Comparison of ENCODE assay signal across 24 cellular contexts in the genomic region with DNA sequence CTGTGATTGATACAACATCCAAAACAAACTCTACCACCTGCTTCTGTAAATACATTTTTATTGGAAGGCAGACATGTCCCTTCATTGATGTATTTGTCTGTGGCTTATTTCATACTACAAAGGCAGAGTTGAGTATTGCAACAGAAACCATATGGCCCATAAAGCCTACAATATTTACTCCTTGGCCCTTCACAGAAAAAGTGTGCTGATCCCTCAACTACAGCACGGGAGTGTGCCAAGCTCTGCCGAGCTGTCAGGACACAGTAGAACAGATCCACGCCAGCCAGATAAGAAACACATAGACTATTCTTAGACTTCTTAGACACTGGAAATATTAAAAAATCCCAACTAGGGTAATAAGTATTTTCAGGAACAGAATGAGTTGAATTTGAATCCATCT. TPM values are rescaled to one million over a fixed set of nuclear protein-coding genes. Genes with fewer than 3 reads are reported as not detected.
DNase-seq lines count a peak whose midpoint lies in the region; ATAC-seq and TF ChIP-seq lines count a peak whose summit lies in the region.
"Had no signal": no experiment of that assay in that cellular context is flagged by ENCODE, and none has a peak within 500 bp of the region (broad histone marks: within the 10 kb centered on the region; RNA-seq: fewer than 3 reads in every experiment).

No MANE protein-coding gene starts in this region.

- no peaks in the 10 kb centered on the region for H3K27me3 ChIP-seq in heart left ventricle
- no peaks in the 10 kb centered on the region for H3K27me3 ChIP-seq in mesenchymal stem cell (ENCODE audit: control insufficient read depth in 1 of 2, insufficient read depth in 1 of 2, low read length in 2 of 2)
- H3K27me3 ChIP-seq: BLaER1, SJCRH30 had no signal

- no peaks in the 10 kb centered on the region for H3K27me3 Mint-ChIP-seq in memory B cell

- TF ChIP-seq CTCF in heart left ventricle (IDR thresholded peaks at IDR 0.05): no peak

- H2BK5ac ChIP-seq in mesenchymal stem cell (ENCODE audit: low read depth, low read length, poor library complexity, severe bottlenecking): no peak overlapping the region

- H2BK12ac ChIP-seq in mesenchymal stem cell (ENCODE audit: low read length in 2 of 2): no peak overlapping the region

- no peak overlapping the region for H3K18ac ChIP-seq in mesenchymal stem cell (ENCODE audit: low read depth in 1 of 2, low read length in 2 of 2)

- H3K27ac Mint-ChIP-seq in memory B cell: peak overlapping the region; percentile 25
- H3K27ac Mint-ChIP-seq: CD8-positive, alpha-beta T cell; GM23338 had no signal

- H3K23ac ChIP-seq in mesenchymal stem cell (ENCODE audit: low read length in 2 of 2): no peak overlapping the region

- H3K14ac ChIP-seq in mesenchymal stem cell (ENCODE audit: low read length in 2 of 2): no peak overlapping the region

- 46 to 52% (median 50%) methylated on average over 3 of the region's 3 CpGs for WGBS in heart left ventricle, 4 donors
- 75% methylated on average over 2 of the region's 3 CpGs for WGBS in mesenchymal stem cell

- no peak for TF ChIP-seq POLR2A in heart left ventricle (IDR thresholded peaks at IDR 0.05)

- no peak overlapping the region for H3K4me2 ChIP-seq in mesenchymal stem cell (ENCODE audit: low read length, poor library complexity, severe bottlenecking)
- H3K4me2 ChIP-seq: A549, BLaER1, GM23338, PC-9 had no signal

- DNase-seq in DMS79 treated with DMSO at 0.1 percent for 48 hours (lab: John Stamatoyannopoulos, UW) (peak; percentile 43), NCI-H446 treated with DMSO at 0.1 percent for 48 hours (lab: John Stamatoyannopoulos, UW) (peak; percentile 51), heart left ventricle (peak in 4 of 5 donors; percentile 35 to 54 (median 46)), memory B cell (ENCODE audit: low spot score in 2 of 2) (no peak), mesenchymal stem cell (no peak)
- DNase-seq in stimulated activated CD4-positive, alpha-beta T cell treated with anti-CD3 and anti-CD28 coated beads, Interleukin-12 subunit alpha, Interleukin-12 subunit beta, amount 100 ng/mL, for 4 hours: no peak
- DNase-seq: CD8-positive, alpha-beta T cell; Kasumi-1; MM.1S; NCI-H1092 treated with DMSO at 0.1 percent for 48 hours; NCI-H146; NCI-H2029 treated with DMSO at 0.1 percent for 48 hours; NCI-H2171; NCI-H774; PC-9; SJCRH30 had no signal

- H3K36me3 ChIP-seq in heart left ventricle (no peaks in the 10 kb centered on the region), mesenchymal stem cell (ENCODE audit: control insufficient read depth in 1 of 2, insufficient read depth in 2 of 2, low read depth in 1 of 2, low read length in 2 of 2) (no peaks in the 10 kb centered on the region)
- H3K36me3 ChIP-seq: BLaER1, SJCRH30 had no signal

- H3K4me1 ChIP-seq in heart left ventricle: peaks cover 0 to 23% (median 5%) of the 10 kb centered on the region in 12 donors
- H3K4me1 ChIP-seq in mesenchymal stem cell (ENCODE audit: control insufficient read depth, insufficient read depth, low read depth, low read length): no peaks in the 10 kb centered on the region
- H3K4me1 ChIP-seq: A549, BLaER1, SJCRH30 had no signal

- no peak overlapping the region for H2AFZ ChIP-seq in mesenchymal stem cell (ENCODE audit: low read depth, low read length)
- H2AFZ ChIP-seq: GM23338, PC-9 had no signal

- peaks cover 7% of the 10 kb centered on the region for H3K4me1 Mint-ChIP-seq in memory B cell
- H3K4me1 Mint-ChIP-seq: GM23338 had no signal

- H3K36me3 Mint-ChIP-seq in memory B cell: peaks cover 4% of the 10 kb centered on the region
- H3K36me3 Mint-ChIP-seq: CD8-positive, alpha-beta T cell had no signal

- no peak overlapping the region for H4K8ac ChIP-seq in mesenchymal stem cell (ENCODE audit: low read length)

- peaks cover 7% of the 10 kb centered on the region for H3K79me1 ChIP-seq in mesenchymal stem cell (replicated peaks; ENCODE audit: low read length, poor library complexity, severe bottlenecking)

- peak overlapping the region in 5 of 12 donors; percentile 3 to 48 (median 30) for H3K27ac ChIP-seq in heart left ventricle
- no peak overlapping the region for H3K27ac ChIP-seq in mesenchymal stem cell (ENCODE audit: low read length, poor library complexity, severe bottlenecking)
- H3K27ac ChIP-seq: A549, BLaER1, PC-9, RWPE1, SJCRH30 had no signal

- H3K4me3 Mint-ChIP-seq in memory B cell: no peak overlapping the region
- H3K4me3 Mint-ChIP-seq: CD8-positive, alpha-beta T cell; GM23338 had no signal

- peaks cover 2% of the 10 kb centered on the region for H3K9me3 Mint-ChIP-seq in memory B cell
- H3K9me3 Mint-ChIP-seq: CD8-positive, alpha-beta T cell; GM23338 had no signal

- H2BK120ac ChIP-seq in mesenchymal stem cell (ENCODE audit: low read depth, low read length): no peak overlapping the region

- H3K4me3 ChIP-seq in heart left ventricle: no peak overlapping the region
- H3K4me3 ChIP-seq in mesenchymal stem cell (ENCODE audit: insufficient read depth in 1 of 2, low read depth in 1 of 2, low read length in 2 of 2): no peak overlapping the region
- H3K4me3 ChIP-seq: A549, BLaER1, GM23338, PC-9, SJCRH30 had no signal

- ATAC-seq in heart left ventricle (peak; percentile 84 to 90 (median 86)), memory B cell (ENCODE audit: low read depth) (no peak), GM18873 (IDR thresholded peaks at IDR 0.05; ENCODE audit: low FRiP score, unreplicated experiment) (no peak), HG03139 (IDR thresholded peaks at IDR 0.05; ENCODE audit: unreplicated experiment) (no peak)
- ATAC-seq: A549; CD8-positive, alpha-beta T cell; GM23338; HCT116 had no signal

- H2BK15ac ChIP-seq in mesenchymal stem cell (ENCODE audit: low read depth, poor library complexity, severe bottlenecking): no peak overlapping the region

- no peak overlapping the region for H3K4ac ChIP-seq in mesenchymal stem cell (ENCODE audit: low read depth in 1 of 2, low read length in 2 of 2)

- H3K9me3 ChIP-seq in heart left ventricle (no peaks in the 10 kb centered on the region), mesenchymal stem cell (ENCODE audit: control insufficient read depth, low read length) (no peaks in the 10 kb centered on the region)
- H3K9me3 ChIP-seq: A549, BLaER1, SJCRH30 had no signal

- intact Hi-C loops in heart left ventricle (cut with DNase I): loop anchor here in 8 of 10 donors (5.0 to 10.0 kb wide), 4 partner anchors 212 to 494 kb away; no protein-coding TSS in a partner anchor

- no peak overlapping the region for H4K91ac ChIP-seq in mesenchymal stem cell (ENCODE audit: low read length)

- no peak overlapping the region for H2AK5ac ChIP-seq in mesenchymal stem cell (ENCODE audit: low read length, severe bottlenecking)

- H3K9ac ChIP-seq in mesenchymal stem cell (ENCODE audit: low read length): no peak overlapping the region
- H3K9ac ChIP-seq: BLaER1 had no signal

RNA-seq across cellular contexts. Expression of a gene that starts 13.2 kb away (rescaled TPM):
- 1 to 10 TPM in 7 of 9 donors, under 1 TPM in 2; 0.75 to 4.1 (median 2.1) TPM for total RNA-seq in heart left ventricle
- 1 to 10 TPM; 1.4 to 1.5 TPM for polyA plus RNA-seq in heart left ventricle
- polyA plus RNA-seq in mesenchymal stem cell (2013, experiment 1 of 2): 5.1 TPM
- 6.0 TPM for polyA plus RNA-seq in mesenchymal stem cell (2013, experiment 2 of 2)
- total RNA-seq: GM23338, NCI-H460 had no signal

RNA-seq across cellular contexts. Expression of a gene that starts 36.8 kb away (rescaled TPM):
- 10 to 100 TPM; 58.4 to 99.1 (median 82.3) TPM for total RNA-seq in heart left ventricle
- polyA plus RNA-seq in heart left ventricle: 10 to 100 TPM; 22.0 to 62.2 TPM
- polyA plus RNA-seq in mesenchymal stem cell (2013, experiment 1 of 2): 85.3 TPM
- polyA plus RNA-seq in mesenchymal stem cell (2013, experiment 2 of 2): 92.9 TPM

RNA-seq across cellular contexts. Expression of a gene that starts 44.5 kb away (rescaled TPM):
- total RNA-seq in heart left ventricle: 10 to 100 TPM; 37.5 to 92.7 (median 48.9) TPM
- 10 to 100 TPM; 14.9 to 36.9 TPM for polyA plus RNA-seq in heart left ventricle
- 6.6 TPM for polyA plus RNA-seq in mesenchymal stem cell (2013, experiment 1 of 2)
- 6.5 TPM for polyA plus RNA-seq in mesenchymal stem cell (2013, experiment 2 of 2)

Comparison
In these comparisons a context has a peak if more than half of its experiments do, and no peak if none do; other contexts are left out.
1. DNase-seq: peak in DMS79 treated with DMSO at 0.1 percent for 48 hours (single experiment), NCI-H446 treated with DMSO at 0.1 percent for 48 hours (single experiment) and heart left ventricle (4 of 5); none in memory B cell (0 of 2), mesenchymal stem cell (single experiment) and stimulated activated CD4-positive, alpha-beta T cell treated with anti-CD3 and anti-CD28 coated beads, Interleukin-12 subunit alpha, Interleukin-12 subunit beta, amount 100 ng/mL, for 4 hours (single experiment).
2. ATAC-seq: peak in heart left ventricle (4 of 4); none in memory B cell (single experiment), GM18873 (single experiment) and HG03139 (single experiment).